In the genomic region with DNA sequence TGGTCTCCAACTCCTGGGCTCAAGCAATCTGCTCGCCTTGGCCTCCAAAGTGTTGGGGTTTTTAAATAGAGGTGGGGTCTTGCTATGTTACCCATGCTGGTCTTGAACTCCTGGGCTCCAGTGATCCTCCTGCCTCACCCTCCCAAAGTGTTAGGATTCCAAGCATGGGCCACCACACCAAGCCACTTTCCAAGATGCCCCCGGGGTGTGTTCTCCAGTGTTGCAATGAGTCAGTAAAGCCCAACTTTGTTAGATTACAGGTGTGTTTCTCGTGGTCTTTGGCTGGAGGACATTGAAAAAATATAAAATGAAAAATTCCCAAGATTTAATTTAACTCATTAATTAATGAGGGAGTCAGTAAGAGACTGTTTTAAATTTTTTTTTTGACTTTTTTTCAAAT, we compare ENCODE assay signal across 17 cellular contexts. TPM values are rescaled to one million over a fixed set of nuclear protein-coding genes. Genes with fewer than 3 reads are reported as not detected.
A peak's percentile ranks its signal among the peaks of the same experiment; 100 is the strongest.
DNase-seq lines count a peak whose midpoint lies in the region; ATAC-seq and TF ChIP-seq lines count a peak whose summit lies in the region.
"Had no signal": no experiment of that assay in that cellular context is flagged by ENCODE, and none has a peak within 500 bp of the region (broad histone marks: within the 10 kb centered on the region; RNA-seq: fewer than 3 reads in every experiment).

No MANE protein-coding gene starts in this region.

- no peaks in the 10 kb centered on the region for H3K27me3 Mint-ChIP-seq in endodermal cell (ENCODE audit: insufficient read depth)
- H3K27me3 Mint-ChIP-seq: B cell; CD4-positive, alpha-beta T cell had no signal

- TF ChIP-seq POLR2A in prostate gland (IDR thresholded peaks at IDR 0.05) (no peak), lower leg skin (IDR thresholded peaks at IDR 0.05) (no peak)

- peaks cover 34% of the 10 kb centered on the region for H3K36me3 ChIP-seq in endodermal cell (ENCODE audit: control insufficient read depth, insufficient read depth, low read length)
- H3K36me3 ChIP-seq in prostate gland = peaks cover 0 to 18% of the 10 kb centered on the region in 2 donors

- H3K4me1 Mint-ChIP-seq in endodermal cell = peaks cover 22% of the 10 kb centered on the region

- ATAC-seq in HG02759 (IDR thresholded peaks at IDR 0.05; ENCODE audit: unreplicated experiment) = no peak

- TF ChIP-seq CTCF in C4-2B (conservative IDR thresholded peaks at IDR 0.05) (no peak), endodermal cell (conservative IDR thresholded peaks at IDR 0.05) (no peak), prostate gland (IDR thresholded peaks at IDR 0.05) (no peak), lower leg skin (IDR thresholded peaks at IDR 0.05) (no peak)

- H3K4me3 ChIP-seq in endodermal cell (ENCODE audit: low read length) = no peak overlapping the region
- no peak overlapping the region for H3K4me3 ChIP-seq in prostate gland
- no peak overlapping the region for H3K4me3 ChIP-seq in lower leg skin (ENCODE audit: low read depth, poor library complexity, severe bottlenecking)
- H3K4me3 ChIP-seq: HAP-1, SJCRH30 had no signal

- DNase-seq in ELF-1 (ENCODE audit: low read depth, low spot score) (peak; percentile 24), endodermal cell (peak; percentile 21), prostate gland (ENCODE audit: low spot score) (no peak), lower leg skin (ENCODE audit: low spot score in 2 of 2) (no peak), cerebellar cortex (ENCODE audit: low spot score) (no peak)
- DNase-seq: CD4-positive, alpha-beta T cell; DMS79 treated with DMSO at 0.1 percent for 48 hours; MV-4-11; NCI-H1417 treated with DMSO at 0.1 percent for 48 hours; NCI-H1930; NCI-H446 treated with DMSO at 0.1 percent for 48 hours; OCI-M1; SJCRH30 had no signal

- no peaks in the 10 kb centered on the region for H3K9me3 Mint-ChIP-seq in endodermal cell
- H3K9me3 Mint-ChIP-seq: CD4-positive, alpha-beta T cell had no signal

- H3K27ac ChIP-seq in C4-2B (peak overlapping the region; percentile 86), endodermal cell (ENCODE audit: low read depth, low read length) (no peak overlapping the region), prostate gland (peak overlapping the region; percentile 78 to 87)
- H3K27ac ChIP-seq: SJCRH30 had no signal

- peaks cover 59% of the 10 kb centered on the region for H3K36me3 Mint-ChIP-seq in endodermal cell (ENCODE audit: low read depth)

- H3K27me3 ChIP-seq in endodermal cell (ENCODE audit: control insufficient read depth, insufficient read depth, low read length, poor library complexity, severe bottlenecking) = no peaks in the 10 kb centered on the region
- H3K27me3 ChIP-seq in prostate gland (replicated peaks; ENCODE audit: insufficient read depth) = no peaks in the 10 kb centered on the region
- H3K27me3 ChIP-seq: SJCRH30 had no signal

- H3K9me3 ChIP-seq in endodermal cell (ENCODE audit: control insufficient read depth, low read length) (no peaks in the 10 kb centered on the region), prostate gland (no peaks in the 10 kb centered on the region)
- H3K9me3 ChIP-seq: HAP-1, SJCRH30 had no signal

- no peak overlapping the region for H3K9ac ChIP-seq in endodermal cell (ENCODE audit: extremely low read depth, low read length, poor library complexity, severe bottlenecking)

- intact Hi-C loops in prostate gland (cut with DNase I) = no loop called here
- intact Hi-C loops in lower leg skin (cut with DNase I; ENCODE audit: low total_unique reads) = no loop called here

- WGBS in endodermal cell (ENCODE audit: insufficient coverage in 1 of 2, insufficient read length in 1 of 2), 2 experiments = 77% methylated on average over 3 of the region's 3 CpGs; no CpG with 5 or more reads in 1 of the 2 experiments
- WGBS in prostate gland = 75% methylated on average over 3 of the region's 3 CpGs
- WGBS in lower leg skin, 2 donors = 68 to 70% methylated on average over 3 of the region's 3 CpGs

- H3K4me3 Mint-ChIP-seq in endodermal cell = no peak overlapping the region
- H3K4me3 Mint-ChIP-seq: B cell; CD4-positive, alpha-beta T cell had no signal

- no peak overlapping the region for H3K27ac Mint-ChIP-seq in endodermal cell
- H3K27ac Mint-ChIP-seq: B cell had no signal

- H3K4me1 ChIP-seq in endodermal cell (ENCODE audit: control insufficient read depth, insufficient read depth, low read length) (no peaks in the 10 kb centered on the region), prostate gland (replicated peaks) (peaks cover 5% of the 10 kb centered on the region)
- H3K4me1 ChIP-seq: HAP-1 had no signal

RNA-seq across cellular contexts. Expression of a gene that starts 29.2 kb away (rescaled TPM):
- total RNA-seq in endodermal cell (not detected), prostate gland (1 to 10 TPM in 1 of 2 donors, under 1 TPM in 1; 0.77 to 2.4 TPM), lower leg skin (1 to 10 TPM in 2 of 4 donors, under 1 TPM in 1, not detected in 1; 0.29 to 1.8 (median 1.7) TPM)
- not detected for polyA plus RNA-seq in endodermal cell (2013, experiment 1 of 2)
- not detected for polyA plus RNA-seq in endodermal cell (2013, experiment 2 of 2)
- total RNA-seq: B cell; CD4-positive, alpha-beta T cell had no signal

Comparison
In these comparisons a context has a peak if more than half of its experiments do, and no peak if none do; other contexts are left out.
1. DNase-seq: peak in ELF-1 (single experiment) and endodermal cell (single experiment); none in prostate gland (single experiment), lower leg skin (0 of 2) and cerebellar cortex (single experiment).